In the genomic region with DNA sequence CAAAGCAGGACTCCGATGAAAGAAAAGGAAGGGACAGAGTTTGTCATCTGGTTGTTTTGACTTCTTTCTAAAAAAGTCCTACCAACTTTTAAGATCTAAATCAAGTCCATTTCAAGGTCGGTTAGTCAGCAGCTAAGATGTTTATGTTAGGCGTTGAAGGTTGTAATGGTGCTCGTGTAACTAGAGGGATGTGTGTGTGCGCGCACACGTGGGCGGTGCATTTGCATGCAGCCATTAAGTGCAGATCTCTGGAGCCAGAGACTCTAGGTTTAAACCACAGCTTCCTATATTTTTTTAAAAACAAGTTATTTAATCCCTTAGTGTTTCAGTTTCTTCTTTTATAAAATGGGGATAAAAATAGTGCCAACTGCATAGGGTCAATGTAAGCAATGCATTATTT, we compare ENCODE assay signal across 24 cellular contexts.
"Had no signal": no experiment of that assay in that cellular context is flagged by ENCODE, and none has a peak within 500 bp of the region (broad histone marks: within the 10 kb centered on the region; RNA-seq: fewer than 3 reads in every experiment).

No MANE protein-coding gene starts in this region.

- H3K4me1 ChIP-seq: heart right ventricle, parathyroid adenoma, prostate gland, right lobe of liver, spleen, testis, tibial nerve, upper lobe of right lung, vagina had no signal

- H3K36me3 Mint-ChIP-seq: naive thymus-derived CD4-positive, alpha-beta T cell; stimulated activated naive B cell treated with anti-CD40 and anti-IgM and Interleukin-4, amounts not matched to agents 10 μg/mL and 1 μg/mL and 100 μg/mL, for 72 hours had no signal

- FAIRE-seq: frontal cortex, islet of Langerhans had no signal

- H3K36me3 ChIP-seq: heart right ventricle, prostate gland, right lobe of liver, spleen, tibial nerve, upper lobe of right lung, vagina had no signal

- H2AFZ ChIP-seq: parathyroid adenoma had no signal

- H3K9me3 ChIP-seq: heart right ventricle, prostate gland, right lobe of liver, spleen, testis, tibial nerve, upper lobe of right lung, vagina had no signal

- ATAC-seq: heart right ventricle; left lobe of liver; naive thymus-derived CD4-positive, alpha-beta T cell; right lobe of liver; stimulated activated naive B cell treated with anti-CD40 and anti-IgM and Interleukin-4, amounts not matched to agents 10 μg/mL and 1 μg/mL and 100 μg/mL, for 72 hours; stimulated activated naive CD8-positive, alpha-beta T cell treated with anti-CD3 and anti-CD28 coated beads, Interleukin-15, amount 100 ng/mL, for 72 hours; upper lobe of right lung had no signal

- H3K4me1 Mint-ChIP-seq: naive thymus-derived CD4-positive, alpha-beta T cell; nephron progenitor cell; stimulated activated naive B cell treated with anti-CD40 and anti-IgM and Interleukin-4, amounts not matched to agents 10 μg/mL and 1 μg/mL and 100 μg/mL, for 72 hours; stimulated activated naive CD8-positive, alpha-beta T cell treated with anti-CD3 and anti-CD28 coated beads, Interleukin-15, amount 100 ng/mL, for 72 hours had no signal

- H3K27ac ChIP-seq: heart right ventricle, parathyroid adenoma, prostate gland, right lobe of liver, spleen, testis, tibial nerve, upper lobe of right lung, vagina had no signal

- H3K27me3 ChIP-seq: right lobe of liver, testis, tibial nerve, upper lobe of right lung, vagina had no signal

- H3K9ac ChIP-seq: parathyroid adenoma had no signal

- H3K4me3 ChIP-seq: heart right ventricle, prostate gland, right lobe of liver, spleen, testis, tibial nerve, upper lobe of right lung, vagina had no signal

- H3K9me3 Mint-ChIP-seq: nephron progenitor cell; stimulated activated naive B cell treated with anti-CD40 and anti-IgM and Interleukin-4, amounts not matched to agents 10 μg/mL and 1 μg/mL and 100 μg/mL, for 72 hours; stimulated activated naive CD8-positive, alpha-beta T cell treated with anti-CD3 and anti-CD28 coated beads, Interleukin-15, amount 100 ng/mL, for 72 hours had no signal

- H3K79me2 ChIP-seq: parathyroid adenoma had no signal

- DNase-seq: effector CD4-positive, alpha-beta T cell; heart right ventricle; hypothalamus; kidney glomerular epithelial cell; mammary epithelial cell; naive thymus-derived CD4-positive, alpha-beta T cell; nephron progenitor cell; retina; right lobe of liver; spleen; stimulated activated CD4-positive, alpha-beta T cell treated with anti-CD3 and anti-CD28 coated beads, Interleukin-15, amount 100 ng/mL, for 24 hours; stimulated activated CD4-positive, alpha-beta T cell treated with anti-CD3 and anti-CD28 coated beads, Interleukin-1b, Interleukin-23, amount 100 ng/mL, for 48 hours; stimulated activated CD4-positive, alpha-beta T cell treated with anti-CD3 and anti-CD28 coated beads, Interleukin-4, amount 100 ng/mL, for 24 hours; stimulated activated naive B cell treated with anti-CD40 and anti-IgM and Interleukin-4, amounts not matched to agents 10 μg/mL and 1 μg/mL and 100 μg/mL, for 72 hours; stimulated activated naive CD8-positive, alpha-beta T cell treated with anti-CD3 and anti-CD28 coated beads, Interleukin-15, amount 100 ng/mL, for 72 hours; testis; upper lobe of right lung had no signal

- H3K4me3 Mint-ChIP-seq: naive thymus-derived CD4-positive, alpha-beta T cell; nephron progenitor cell; stimulated activated naive B cell treated with anti-CD40 and anti-IgM and Interleukin-4, amounts not matched to agents 10 μg/mL and 1 μg/mL and 100 μg/mL, for 72 hours; stimulated activated naive CD8-positive, alpha-beta T cell treated with anti-CD3 and anti-CD28 coated beads, Interleukin-15, amount 100 ng/mL, for 72 hours had no signal

- H3K27ac Mint-ChIP-seq: naive thymus-derived CD4-positive, alpha-beta T cell; nephron progenitor cell; stimulated activated naive B cell treated with anti-CD40 and anti-IgM and Interleukin-4, amounts not matched to agents 10 μg/mL and 1 μg/mL and 100 μg/mL, for 72 hours; stimulated activated naive CD8-positive, alpha-beta T cell treated with anti-CD3 and anti-CD28 coated beads, Interleukin-15, amount 100 ng/mL, for 72 hours had no signal
